In genomic region chr9:136430591-136431234, GRCh38 we compare ENCODE assay signal across 16 cellular contexts.
"Had no signal": no experiment of that assay in that cellular context is flagged by ENCODE, and none has a peak within 500 bp of the region (broad histone marks: within the 10 kb centered on the region; RNA-seq: fewer than 3 reads in every experiment).

No MANE protein-coding gene starts in this region.

- H3K4me1 Mint-ChIP-seq: nephron had no signal

- H3K36me3 ChIP-seq: prostate gland had no signal

- H3K4me1 ChIP-seq: parathyroid adenoma, prostate gland, right lobe of liver had no signal

- H3K79me2 ChIP-seq: parathyroid adenoma had no signal

- FAIRE-seq: endometrium, frontal cortex, islet of Langerhans had no signal

- H3K4me3 Mint-ChIP-seq: naive B cell, nephron had no signal

- H3K9me3 ChIP-seq: heart right ventricle, prostate gland, right lobe of liver had no signal

- H3K27me3 ChIP-seq: heart right ventricle, right lobe of liver had no signal

- ATAC-seq: esophagus mucosa had no signal

- H3K4me3 ChIP-seq: prostate gland, right lobe of liver had no signal

- H3K9me3 Mint-ChIP-seq: naive B cell, nephron had no signal

- H3K27me3 Mint-ChIP-seq: naive B cell had no signal

- H2AFZ ChIP-seq: parathyroid adenoma had no signal

- H3K27ac ChIP-seq: parathyroid adenoma, prostate gland, right lobe of liver had no signal

- DNase-seq: effector memory CD4-positive, alpha-beta T cell; heart right ventricle; hypothalamus; mesendoderm; naive B cell; right lobe of liver; stimulated activated CD4-positive, alpha-beta T cell treated with anti-CD3 and anti-CD28 coated beads, Interleukin-2, amount 100 ng/mL, for 24 hours; stimulated activated naive CD4-positive, alpha-beta T cell treated with Interleukin-2 at 50 U/mL for 16 hours; trophoblast cell had no signal

- H3K27ac Mint-ChIP-seq: naive B cell, nephron had no signal

- H3K36me3 Mint-ChIP-seq: naive B cell had no signal

- H3K9ac ChIP-seq: parathyroid adenoma had no signal
